In genomic region chr2:167127135-167127534, GRCh38 we compare ENCODE assay signal across 12 cellular contexts.
DNase-seq lines count a peak whose midpoint lies in the region; ATAC-seq, FAIRE-seq and TF ChIP-seq lines count a peak whose summit lies in the region.
"Had no signal": no experiment of that assay in that cellular context is flagged by ENCODE, and none has a peak within 500 bp of the region (broad histone marks: within the 10 kb centered on the region; RNA-seq: fewer than 3 reads in every experiment).

No MANE protein-coding gene starts in this region.

- H3K27ac ChIP-seq in HCT116 (ENCODE audit: low read depth, low read length) (no peak overlapping the region), neural progenitor cell (no peak overlapping the region)
- H3K27ac ChIP-seq: tibial nerve had no signal

- no peaks in the 10 kb centered on the region for H3K36me3 ChIP-seq in HCT116 (ENCODE audit: control insufficient read depth in 1 of 2, insufficient read depth in 2 of 2, low read length in 2 of 2)
- no peaks in the 10 kb centered on the region for H3K36me3 ChIP-seq in neural progenitor cell
- H3K36me3 ChIP-seq: tibial nerve had no signal

- H3K9ac ChIP-seq in HCT116 (ENCODE audit: low read length) (no peak overlapping the region), neural progenitor cell (no peak overlapping the region)

- no peaks in the 10 kb centered on the region for H3K27me3 Mint-ChIP-seq in neural progenitor cell (ENCODE audit: insufficient read depth, low read depth)
- H3K27me3 Mint-ChIP-seq: activated naive CD8-positive, alpha-beta T cell treated with anti-CD3 and anti-CD28 coated beads, Interleukin-2, amount 10 ng/mL, durations not matched to agents 7 days and 5 days had no signal

- intact Hi-C loops in HCT116 (cut with micrococcal nuclease), result no loop called here

- H3K4me1 Mint-ChIP-seq in neural progenitor cell, result no peaks in the 10 kb centered on the region
- H3K4me1 Mint-ChIP-seq: activated naive CD8-positive, alpha-beta T cell treated with anti-CD3 and anti-CD28 coated beads, Interleukin-2, amount 10 ng/mL, durations not matched to agents 7 days and 5 days had no signal

- H3K4me3 ChIP-seq in HCT116 (replicated peaks in 1 of 2; ENCODE audit: low read depth in 1 of 2, low read length in 2 of 2) (no peak overlapping the region), neural progenitor cell (no peak overlapping the region)
- H3K4me3 ChIP-seq: tibial nerve had no signal

- no peak for FAIRE-seq in RCC 7860 (lab: Jason Lieb, UNC)

- no peaks in the 10 kb centered on the region for H3K36me3 Mint-ChIP-seq in neural progenitor cell
- H3K36me3 Mint-ChIP-seq: activated naive CD8-positive, alpha-beta T cell treated with anti-CD3 and anti-CD28 coated beads, Interleukin-2, amount 10 ng/mL, durations not matched to agents 7 days and 5 days had no signal

- POLR2A ChIA-PET in HCT116 (lab: Charles Lee), result no interaction called here
- POLR2A ChIA-PET in HEK293T (lab: Yijun Ruan, JAX), result no interaction called here

- H4K20me1 ChIP-seq in HCT116 (ENCODE audit: insufficient read depth) (no peaks in the 10 kb centered on the region), neural progenitor cell (ENCODE audit: low read depth) (no peaks in the 10 kb centered on the region)

- H3K9me3 Mint-ChIP-seq in neural progenitor cell, result no peaks in the 10 kb centered on the region
- H3K9me3 Mint-ChIP-seq: activated naive CD8-positive, alpha-beta T cell treated with anti-CD3 and anti-CD28 coated beads, Interleukin-2, amount 10 ng/mL, durations not matched to agents 7 days and 5 days had no signal

- TF ChIP-seq CTCF in HCT116 (IDR thresholded peaks at IDR 0.05 in 2 of 3, conservative IDR thresholded peaks at IDR 0.05 in 1 of 3; ENCODE audit: borderline replicate concordance in 1 of 3, insufficient read depth in 1 of 3, low read depth in 2 of 3, low read length in 2 of 3), result no peak; a peak in 1 of 6 replicates
- TF ChIP-seq CTCF in neural progenitor cell (IDR thresholded peaks at IDR 0.05), result no peak

- H3K79me2 ChIP-seq in HCT116 (ENCODE audit: insufficient read depth, low read length) (no peaks in the 10 kb centered on the region), neural progenitor cell (ENCODE audit: low read depth) (no peaks in the 10 kb centered on the region)

- H3K4me2 ChIP-seq in HCT116 (ENCODE audit: low read length) (no peak overlapping the region), neural progenitor cell (no peak overlapping the region)

- H3K4me1 ChIP-seq in HCT116 (ENCODE audit: control insufficient read depth in 1 of 2, insufficient read depth in 2 of 2, low read length in 2 of 2) (no peaks in the 10 kb centered on the region), neural progenitor cell (no peaks in the 10 kb centered on the region)
- H3K4me1 ChIP-seq: tibial nerve had no signal

- BruUV-seq in HCT116 (replicated peaks; lab: Mats Ljungman, UMichigan), result no TSS peak

- ATAC-seq in HCT116, result no peak
- no peak for ATAC-seq in HG03342 (IDR thresholded peaks at IDR 0.05; ENCODE audit: unreplicated experiment)

- H3K9me3 ChIP-seq in HCT116 (ENCODE audit: control insufficient read depth in 1 of 2, insufficient read depth in 1 of 2, low read depth in 1 of 2, low read length in 2 of 2) (no peaks in the 10 kb centered on the region; a peak in 1 of 4 replicates), neural progenitor cell (ENCODE audit: low read depth) (no peaks in the 10 kb centered on the region)
- H3K9me3 ChIP-seq: tibial nerve had no signal

- DNase-seq in ACHN (peak; percentile 49), HCT116 (ENCODE audit: low read depth, low spot score) (no peak), RCC 7860 (ENCODE audit: low spot score) (peak; percentile 8), fibroblast of the conjunctiva (ENCODE audit: low read depth) (peak; percentile 42), AG08395 (ENCODE audit: low spot score) (no peak), neural progenitor cell (ENCODE audit: low spot score) (no peak), HEK293T (ENCODE audit: extremely low spot score) (no peak)
- DNase-seq: activated naive CD8-positive, alpha-beta T cell treated with anti-CD3 and anti-CD28 coated beads, Interleukin-2, amount 10 ng/mL, durations not matched to agents 7 days and 5 days; DMS79 treated with DMSO at 0.1 percent for 48 hours; T-helper 1 cell had no signal

- CTCF ChIA-PET in HCT116 (lab: Charles Lee), result no interaction called here
- CTCF ChIA-PET in HEK293T (lab: Yijun Ruan, JAX), result no interaction called here

- no peak for TF ChIP-seq POLR2A in HCT116 (IDR thresholded peaks at IDR 0.05; ENCODE audit: borderline replicate concordance, extremely low read depth, insufficient read depth, insufficient read length)

- no peaks in the 10 kb centered on the region for H3K27me3 ChIP-seq in HCT116 (ENCODE audit: insufficient read depth, low read length)
- H3K27me3 ChIP-seq in neural progenitor cell, result no peaks in the 10 kb centered on the region
- H3K27me3 ChIP-seq: tibial nerve had no signal

- no peak overlapping the region for H3K4me3 Mint-ChIP-seq in neural progenitor cell
- H3K4me3 Mint-ChIP-seq: activated naive CD8-positive, alpha-beta T cell treated with anti-CD3 and anti-CD28 coated beads, Interleukin-2, amount 10 ng/mL, durations not matched to agents 7 days and 5 days had no signal

- TF ChIP-seq RAD21 in HCT116 (IDR thresholded peaks at IDR 0.05; ENCODE audit: low read depth), result 0 out of 2 replicates have a peak, but pooled peaks have one; percentile 23

- no peaks in the 10 kb centered on the region for H3K9me2 ChIP-seq in HCT116 (ENCODE audit: insufficient read depth)

- RAD21 ChIA-PET in HCT116 (lab: Charles Lee; ENCODE audit: low non-redundant PET in 1 of 2, low total read pairs in 2 of 2, uncharacterized antibody in 2 of 2, unreplicated experiment in 2 of 2), result no interaction called here

- in situ Hi-C loops in ACHN (cut with HindIII; ENCODE audit: low pct_ligation_motif_present, low pct_unique_long_range_greater_than_20kb, low sequenced_read_pairs), result no loop called here

- H3F3A ChIP-seq in neural progenitor cell (ENCODE audit: low read depth), result no peaks in the 10 kb centered on the region

- no peak overlapping the region for H3K27ac Mint-ChIP-seq in neural progenitor cell
- H3K27ac Mint-ChIP-seq: activated naive CD8-positive, alpha-beta T cell treated with anti-CD3 and anti-CD28 coated beads, Interleukin-2, amount 10 ng/mL, durations not matched to agents 7 days and 5 days had no signal

- H2AFZ ChIP-seq in HCT116 (ENCODE audit: low read depth, low read length, poor library complexity, severe bottlenecking), result no peak overlapping the region
- H2AFZ ChIP-seq in neural progenitor cell (replicated peaks), result no peak overlapping the region

TF ChIP-seq in HCT116, 20 proteins besides CTCF, POLR2A, EP300 and RAD21:
- no peak for TF ChIP-seq JUND (IDR thresholded peaks at IDR 0.05)
- TF ChIP-seq YY1 (IDR thresholded peaks at IDR 0.05; ENCODE audit: extremely low read depth, insufficient replicate concordance, low read depth, low read length), result no peak
- TF ChIP-seq ZFX (IDR thresholded peaks at IDR 0.05), result no peak
- no peak for TF ChIP-seq MAX (IDR thresholded peaks at IDR 0.05)
- TF ChIP-seq POLR2AphosphoS5 (IDR thresholded peaks at IDR 0.05; ENCODE audit: low read depth, low read length), result no peak

TF ChIP-seq in HEK293T, 16 proteins besides CTCF, POLR2A, EP300 and RAD21:
- TF ChIP-seq FOXA1 (IDR thresholded peaks at IDR 0.05) (no peak), TARDBP (IDR thresholded peaks at IDR 0.05) (no peak), SUZ12 (IDR thresholded peaks at IDR 0.05) (no peak), L3MBTL2 (conservative IDR thresholded peaks at IDR 0.05) (no peak)
TF ChIP-seq in HEK293T: peak in this region for 0.

Comparison
In these comparisons a context has a peak if more than half of its experiments do, and no peak if none do; other contexts are left out.
1. DNase-seq: peak in ACHN (single experiment), RCC 7860 (single experiment) and fibroblast of the conjunctiva (single experiment); none in HCT116 (single experiment), AG08395 (single experiment), neural progenitor cell (single experiment) and HEK293T (single experiment).